27 cellular contexts compared by ENCODE assay signal in the genomic region with DNA sequence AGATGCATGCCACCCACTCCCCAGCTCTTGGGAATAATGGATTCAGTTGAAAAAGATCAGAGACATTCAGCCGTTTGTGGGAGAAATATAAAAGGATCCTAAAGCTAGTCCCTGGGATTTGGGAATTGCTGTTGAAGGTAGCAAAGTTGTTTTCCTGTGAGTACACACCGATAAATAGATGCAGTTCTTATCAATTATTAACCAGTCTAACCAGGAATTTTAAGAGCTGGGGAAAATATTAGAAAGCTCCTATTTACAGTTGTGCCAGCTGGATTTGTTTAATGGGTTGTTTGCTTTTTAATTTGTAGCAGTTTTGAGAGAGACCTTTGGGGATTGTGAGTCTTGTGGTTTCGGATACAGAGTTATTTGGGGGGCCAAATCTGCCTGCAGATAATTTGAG. TPM values are rescaled to one million over a fixed set of nuclear protein-coding genes. Genes with fewer than 3 reads are reported as not detected.
"Had no signal": no experiment of that assay in that cellular context is flagged by ENCODE, and none has a peak within 500 bp of the region (broad histone marks: within the 10 kb centered on the region; RNA-seq: fewer than 3 reads in every experiment).

No MANE protein-coding gene starts in this region.

- H3K27ac ChIP-seq: brain microvascular endothelial cell, SJSA1 had no signal

- H3K4me3 ChIP-seq: SJSA1 had no signal

- H3K27me3 ChIP-seq: brain microvascular endothelial cell, SJSA1 had no signal

- H3K4me3 Mint-ChIP-seq: activated CD4-positive, alpha-beta memory T cell treated with anti-CD3 and anti-CD28 coated beads, Interleukin-2, amount 10 ng/mL, durations not matched to agents 7 days and 5 days; activated CD4-positive, alpha-beta T cell treated with anti-CD3 and anti-CD28 coated beads for 36 hours; activated naive CD4-positive, alpha-beta T cell treated with anti-CD3 and anti-CD28 coated beads for 36 hours; activated naive CD8-positive, alpha-beta T cell treated with anti-CD3 and anti-CD28 coated beads for 36 hours; activated T-helper 17 cell treated with anti-CD3 and anti-CD28 coated beads, Interleukin-2, amount 50 U/mL, for 72 hours; T-helper 17 cell had no signal

- H3K4me1 ChIP-seq: SJSA1 had no signal

- H3K9me3 ChIP-seq: SJSA1 had no signal

- DNase-seq: activated CD4-positive, alpha-beta memory T cell treated with anti-CD3 and anti-CD28 coated beads, Interleukin-2, amount 10 ng/mL, durations not matched to agents 7 days and 5 days; activated CD4-positive, alpha-beta T cell treated with anti-CD3 and anti-CD28 coated beads for 36 hours; activated CD4-positive, alpha-beta T cell treated with anti-CD3 and anti-CD28 coated beads, Interleukin-2, amount 50 U/mL, for 1 hour; activated gamma-delta T cell; activated naive CD4-positive, alpha-beta T cell treated with anti-CD3 and anti-CD28 coated beads for 36 hours; activated naive CD8-positive, alpha-beta T cell treated with anti-CD3 and anti-CD28 coated beads for 36 hours; activated T-cell treated with anti-CD3 and anti-CD28 coated beads for 4 hours; activated T-cell treated with anti-CD3 and anti-CD28 coated beads, Interleukin-2, amount 50 U/mL, for 48 hours; brain microvascular endothelial cell; cerebellar nuclear complex; KG1; MM.1S; NCI-H1105; NCI-H1436; NCI-H187; NCI-H345; NCI-H510A; NCI-H526 treated with DMSO at 0.1 percent for 48 hours; SHP77; T-helper 17 cell; T-helper 9 cell; WERI-Rb-1 had no signal

- H3K36me3 ChIP-seq: brain microvascular endothelial cell, SJSA1, WERI-Rb-1 had no signal

- H3K27me3 Mint-ChIP-seq: activated CD4-positive, alpha-beta memory T cell treated with anti-CD3 and anti-CD28 coated beads, Interleukin-2, amount 10 ng/mL, durations not matched to agents 7 days and 5 days; activated CD4-positive, alpha-beta T cell treated with anti-CD3 and anti-CD28 coated beads for 36 hours; activated naive CD8-positive, alpha-beta T cell treated with anti-CD3 and anti-CD28 coated beads for 36 hours; activated T-helper 17 cell treated with anti-CD3 and anti-CD28 coated beads, Interleukin-2, amount 50 U/mL, for 72 hours; T-helper 17 cell had no signal

- H3K9me3 Mint-ChIP-seq: activated CD4-positive, alpha-beta memory T cell treated with anti-CD3 and anti-CD28 coated beads, Interleukin-2, amount 10 ng/mL, durations not matched to agents 7 days and 5 days; activated naive CD4-positive, alpha-beta T cell treated with anti-CD3 and anti-CD28 coated beads for 36 hours; activated naive CD8-positive, alpha-beta T cell treated with anti-CD3 and anti-CD28 coated beads for 36 hours; activated T-helper 17 cell treated with anti-CD3 and anti-CD28 coated beads, Interleukin-2, amount 50 U/mL, for 72 hours had no signal

- H3K27ac Mint-ChIP-seq: activated CD4-positive, alpha-beta memory T cell treated with anti-CD3 and anti-CD28 coated beads, Interleukin-2, amount 10 ng/mL, durations not matched to agents 7 days and 5 days; activated CD4-positive, alpha-beta T cell treated with anti-CD3 and anti-CD28 coated beads for 36 hours; activated naive CD4-positive, alpha-beta T cell treated with anti-CD3 and anti-CD28 coated beads for 36 hours; activated naive CD8-positive, alpha-beta T cell treated with anti-CD3 and anti-CD28 coated beads for 36 hours; activated T-helper 17 cell treated with anti-CD3 and anti-CD28 coated beads, Interleukin-2, amount 50 U/mL, for 72 hours; T-helper 17 cell had no signal

- FAIRE-seq: RCC 7860 had no signal

RNA-seq across cellular contexts. Expression of gene SKOR1, which starts 44.2 kb away (rescaled TPM):
- total RNA-seq: SJSA1 had no signal

RNA-seq across cellular contexts. Expression of gene RNU6-1, which starts 58.8 kb away (rescaled TPM):
- total RNA-seq: activated CD4-positive, alpha-beta memory T cell treated with anti-CD3 and anti-CD28 coated beads, Interleukin-2, amount 10 ng/mL, durations not matched to agents 7 days and 5 days; activated CD4-positive, alpha-beta T cell treated with anti-CD3 and anti-CD28 coated beads for 36 hours; activated CD8-positive, alpha-beta memory T cell treated with anti-CD3 and anti-CD28 coated beads for 36 hours; activated naive CD4-positive, alpha-beta T cell treated with anti-CD3 and anti-CD28 coated beads for 36 hours; activated naive CD8-positive, alpha-beta T cell treated with anti-CD3 and anti-CD28 coated beads for 36 hours; activated T-helper 17 cell treated with anti-CD3 and anti-CD28 coated beads, Interleukin-2, amount 50 U/mL, for 72 hours; cardiac septum; SJSA1; T-helper 17 cell had no signal
